Comparison of ENCODE assay signal across 25 cellular contexts in the genomic region with DNA sequence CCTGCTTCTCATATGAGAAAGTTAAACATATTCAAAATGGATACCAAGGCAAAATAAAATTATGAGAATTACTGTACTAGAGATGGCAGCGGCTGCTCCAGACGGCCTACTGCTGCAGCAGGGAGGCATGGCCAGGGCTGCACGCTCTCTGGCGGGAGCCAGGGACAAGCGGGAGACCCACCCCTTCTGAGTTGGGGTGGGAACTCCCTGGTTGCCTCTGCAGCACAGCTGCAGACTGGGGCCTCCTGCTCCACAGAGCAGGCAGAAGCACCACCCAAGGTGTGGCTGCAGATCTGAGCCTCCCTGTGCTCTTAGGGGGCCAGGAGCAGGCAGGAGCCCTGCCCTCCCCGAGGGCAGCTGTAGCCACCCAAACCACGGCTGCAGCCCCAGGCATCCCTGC. TPM values are rescaled to one million over a fixed set of nuclear protein-coding genes. Genes with fewer than 3 reads are reported as not detected.
A peak's percentile ranks its signal among the peaks of the same experiment; 100 is the strongest.
DNase-seq lines count a peak whose midpoint lies in the region; ATAC-seq and TF ChIP-seq lines count a peak whose summit lies in the region.
"Had no signal": no experiment of that assay in that cellular context is flagged by ENCODE, and none has a peak within 500 bp of the region (broad histone marks: within the 10 kb centered on the region; RNA-seq: fewer than 3 reads in every experiment).

No MANE protein-coding gene starts in this region.

- no peak overlapping the region for H2AK5ac ChIP-seq in mesenchymal stem cell (ENCODE audit: low read length, severe bottlenecking)

- H3K27me3 Mint-ChIP-seq in activated naive CD8-positive, alpha-beta T cell treated with anti-CD3 and anti-CD28 coated beads, Interleukin-2, amount 50 U/mL, for 24 hours = peaks cover 2% of the 10 kb centered on the region
- no peaks in the 10 kb centered on the region for H3K27me3 Mint-ChIP-seq in activated naive CD8-positive, alpha-beta T cell treated with anti-CD3 and anti-CD28 coated beads for 36 hours
- no peaks in the 10 kb centered on the region for H3K27me3 Mint-ChIP-seq in CD4-positive, alpha-beta T cell
- H3K27me3 Mint-ChIP-seq in neural crest cell (ENCODE audit: low read depth) = no peaks in the 10 kb centered on the region
- H3K27me3 Mint-ChIP-seq in stimulated activated memory B cell treated with anti-CD40 and anti-IgM and Interleukin-4, amounts not matched to agents 10 μg/mL and 1 μg/mL and 100 μg/mL, for 72 hours = no peaks in the 10 kb centered on the region
- H3K27me3 Mint-ChIP-seq: CD4-positive, alpha-beta memory T cell had no signal

- H3K4me1 Mint-ChIP-seq in activated naive CD8-positive, alpha-beta T cell treated with anti-CD3 and anti-CD28 coated beads, Interleukin-2, amount 50 U/mL, for 24 hours = peaks cover 27% of the 10 kb centered on the region
- peaks cover 26% of the 10 kb centered on the region for H3K4me1 Mint-ChIP-seq in activated naive CD8-positive, alpha-beta T cell treated with anti-CD3 and anti-CD28 coated beads for 36 hours
- H3K4me1 Mint-ChIP-seq in CD4-positive, alpha-beta T cell (ENCODE audit: low read depth) = peaks cover 30% of the 10 kb centered on the region
- peaks cover 20% of the 10 kb centered on the region for H3K4me1 Mint-ChIP-seq in neural crest cell
- H3K4me1 Mint-ChIP-seq in stimulated activated memory B cell treated with anti-CD40 and anti-IgM and Interleukin-4, amounts not matched to agents 10 μg/mL and 1 μg/mL and 100 μg/mL, for 72 hours = peaks cover 23% of the 10 kb centered on the region

- no peaks in the 10 kb centered on the region for H3K27me3 ChIP-seq in CD4-positive, alpha-beta T cell (ENCODE audit: control insufficient read depth, insufficient read depth, low read length)
- H3K27me3 ChIP-seq in mesenchymal stem cell (ENCODE audit: control insufficient read depth in 1 of 2, insufficient read depth in 1 of 2, low read length in 2 of 2) = no peaks in the 10 kb centered on the region
- H3K27me3 ChIP-seq: BLaER1 treated with 17β-estradiol and CSF1 and Interleukin-3, amounts not matched to agents 10 nM and 100 nM had no signal

- no peak overlapping the region for H3K23ac ChIP-seq in mesenchymal stem cell (ENCODE audit: low read length in 2 of 2)

- H2BK5ac ChIP-seq in mesenchymal stem cell (ENCODE audit: low read depth, low read length, poor library complexity, severe bottlenecking) = no peak overlapping the region

- no peak for TF ChIP-seq CTCF in CD4-positive, alpha-beta T cell (IDR thresholded peaks at IDR 0.05)
- TF ChIP-seq CTCF in neural crest cell (conservative IDR thresholded peaks at IDR 0.05) = no peak

- peak overlapping the region; percentile 18 for H3K27ac Mint-ChIP-seq in activated naive CD8-positive, alpha-beta T cell treated with anti-CD3 and anti-CD28 coated beads, Interleukin-2, amount 50 U/mL, for 24 hours
- H3K27ac Mint-ChIP-seq in activated naive CD8-positive, alpha-beta T cell treated with anti-CD3 and anti-CD28 coated beads for 36 hours = no peak overlapping the region
- no peak overlapping the region for H3K27ac Mint-ChIP-seq in CD4-positive, alpha-beta T cell
- H3K27ac Mint-ChIP-seq in neural crest cell (ENCODE audit: unreplicated experiment) = no peak overlapping the region
- peak overlapping the region; percentile 18 for H3K27ac Mint-ChIP-seq in stimulated activated memory B cell treated with anti-CD40 and anti-IgM and Interleukin-4, amounts not matched to agents 10 μg/mL and 1 μg/mL and 100 μg/mL, for 72 hours
- H3K27ac Mint-ChIP-seq: B cell had no signal

- no peak for ATAC-seq in activated naive CD8-positive, alpha-beta T cell treated with anti-CD3 and anti-CD28 coated beads, Interleukin-2, amount 50 U/mL, for 24 hours
- ATAC-seq in CD4-positive, alpha-beta T cell (ENCODE audit: poor library complexity) = no peak
- no peak for ATAC-seq in stimulated activated memory B cell treated with anti-CD40 and anti-IgM and Interleukin-4, amounts not matched to agents 10 μg/mL and 1 μg/mL and 100 μg/mL, for 72 hours
- ATAC-seq in GM21381 (IDR thresholded peaks at IDR 0.05; ENCODE audit: unreplicated experiment) = no peak
- ATAC-seq: A549, GM12878 had no signal

- no peak overlapping the region for H3K18ac ChIP-seq in mesenchymal stem cell (ENCODE audit: low read depth in 1 of 2, low read length in 2 of 2)

- intact Hi-C loops in CD4-positive, alpha-beta T cell (cut with DNase I, micrococcal nuclease) = loop anchor here (5.0 to 10.0 kb wide), 3 partner anchors 58 to 262 kb away; a partner anchor contains a TSS

- H3K4me2 ChIP-seq in mesenchymal stem cell (ENCODE audit: low read length, poor library complexity, severe bottlenecking) = no peak overlapping the region
- H3K4me2 ChIP-seq: A549; BLaER1 treated with 17β-estradiol and CSF1 and Interleukin-3, amounts not matched to agents 10 nM and 100 nM had no signal

- no peaks in the 10 kb centered on the region for H3K9me3 Mint-ChIP-seq in activated naive CD8-positive, alpha-beta T cell treated with anti-CD3 and anti-CD28 coated beads, Interleukin-2, amount 50 U/mL, for 24 hours
- H3K9me3 Mint-ChIP-seq in activated naive CD8-positive, alpha-beta T cell treated with anti-CD3 and anti-CD28 coated beads for 36 hours = peaks cover 1% of the 10 kb centered on the region
- no peaks in the 10 kb centered on the region for H3K9me3 Mint-ChIP-seq in CD4-positive, alpha-beta T cell
- peaks cover 10% of the 10 kb centered on the region for H3K9me3 Mint-ChIP-seq in neural crest cell
- no peaks in the 10 kb centered on the region for H3K9me3 Mint-ChIP-seq in stimulated activated memory B cell treated with anti-CD40 and anti-IgM and Interleukin-4, amounts not matched to agents 10 μg/mL and 1 μg/mL and 100 μg/mL, for 72 hours
- H3K9me3 Mint-ChIP-seq: CD4-positive, alpha-beta memory T cell; CD8-positive, alpha-beta memory T cell had no signal

- H3K79me1 ChIP-seq in mesenchymal stem cell (replicated peaks; ENCODE audit: low read length, poor library complexity, severe bottlenecking) = peaks cover 11% of the 10 kb centered on the region

- no peak overlapping the region for H2BK120ac ChIP-seq in mesenchymal stem cell (ENCODE audit: low read depth, low read length)

- no peak overlapping the region for H2BK15ac ChIP-seq in mesenchymal stem cell (ENCODE audit: low read depth, poor library complexity, severe bottlenecking)

- DNase-seq in activated naive CD8-positive, alpha-beta T cell treated with anti-CD3 and anti-CD28 coated beads, Interleukin-2, amount 50 U/mL, for 24 hours = no peak
- no peak for DNase-seq in activated naive CD8-positive, alpha-beta T cell treated with anti-CD3 and anti-CD28 coated beads for 36 hours
- DNase-seq in CD4-positive, alpha-beta T cell = no peak
- DNase-seq in neural crest cell (ENCODE audit: low read depth, low spot score) = no peak
- DNase-seq in SW 1271 (lab: John Stamatoyannopoulos, UW) = no peak
- DNase-seq in mesenchymal stem cell = no peak
- DNase-seq: AML-193; CD4-positive, alpha-beta memory T cell; CD8-positive, alpha-beta memory T cell; COR-L47; DMS 273 treated with DMSO at 0.1 percent for 48 hours; DMS153; DMS53; DMS79; DND-41; EL; GDM1 had no signal

- no peaks in the 10 kb centered on the region for H3K9me3 ChIP-seq in CD4-positive, alpha-beta T cell (ENCODE audit: control insufficient read depth, low read length)
- H3K9me3 ChIP-seq in mesenchymal stem cell (ENCODE audit: control insufficient read depth, low read length) = no peaks in the 10 kb centered on the region

- no peak overlapping the region for H3K4ac ChIP-seq in mesenchymal stem cell (ENCODE audit: low read depth in 1 of 2, low read length in 2 of 2)

- H3K4me1 ChIP-seq in mesenchymal stem cell (ENCODE audit: control insufficient read depth, insufficient read depth, low read depth, low read length) = peaks cover 2% of the 10 kb centered on the region

- POLR2A ChIA-PET in CD4-positive, alpha-beta T cell (lab: Charles Lee) = no interaction called here

- peaks cover 9% of the 10 kb centered on the region for H3K36me3 Mint-ChIP-seq in activated naive CD8-positive, alpha-beta T cell treated with anti-CD3 and anti-CD28 coated beads, Interleukin-2, amount 50 U/mL, for 24 hours (ENCODE audit: low read depth)
- H3K36me3 Mint-ChIP-seq in activated naive CD8-positive, alpha-beta T cell treated with anti-CD3 and anti-CD28 coated beads for 36 hours = peaks cover 8% of the 10 kb centered on the region
- peaks cover 18% of the 10 kb centered on the region for H3K36me3 Mint-ChIP-seq in CD4-positive, alpha-beta T cell (ENCODE audit: low read depth)
- no peaks in the 10 kb centered on the region for H3K36me3 Mint-ChIP-seq in neural crest cell (ENCODE audit: low read depth)
- H3K36me3 Mint-ChIP-seq in stimulated activated memory B cell treated with anti-CD40 and anti-IgM and Interleukin-4, amounts not matched to agents 10 μg/mL and 1 μg/mL and 100 μg/mL, for 72 hours = peaks cover 25% of the 10 kb centered on the region

- no peak overlapping the region for H3K4me3 ChIP-seq in mesenchymal stem cell (ENCODE audit: insufficient read depth in 1 of 2, low read depth in 1 of 2, low read length in 2 of 2)
- H3K4me3 ChIP-seq: A549, GM12878 had no signal

- H2BK12ac ChIP-seq in mesenchymal stem cell (ENCODE audit: low read length in 2 of 2) = no peak overlapping the region

- H3K36me3 ChIP-seq in mesenchymal stem cell (ENCODE audit: control insufficient read depth in 1 of 2, insufficient read depth in 2 of 2, low read depth in 1 of 2, low read length in 2 of 2) = peaks cover 0 to 6% of the 10 kb centered on the region in 2 experiments

- WGBS in mesenchymal stem cell = 91% methylated on average over 7 of the region's 7 CpGs

- H4K8ac ChIP-seq in mesenchymal stem cell (ENCODE audit: low read length) = no peak overlapping the region

- no peak overlapping the region for H3K9ac ChIP-seq in mesenchymal stem cell (ENCODE audit: low read length)
- H3K9ac ChIP-seq: BLaER1 treated with 17β-estradiol and CSF1 and Interleukin-3, amounts not matched to agents 10 nM and 100 nM had no signal

- H2AFZ ChIP-seq in mesenchymal stem cell (ENCODE audit: low read depth, low read length) = no peak overlapping the region

- no peak overlapping the region for H3K14ac ChIP-seq in mesenchymal stem cell (ENCODE audit: low read length in 2 of 2)

- H3K4me3 Mint-ChIP-seq in activated naive CD8-positive, alpha-beta T cell treated with anti-CD3 and anti-CD28 coated beads, Interleukin-2, amount 50 U/mL, for 24 hours = no peak overlapping the region
- H3K4me3 Mint-ChIP-seq in activated naive CD8-positive, alpha-beta T cell treated with anti-CD3 and anti-CD28 coated beads for 36 hours = no peak overlapping the region
- H3K4me3 Mint-ChIP-seq in CD4-positive, alpha-beta T cell = peak overlapping the region; percentile 74
- peak overlapping the region; percentile 85 for H3K4me3 Mint-ChIP-seq in neural crest cell
- no peak overlapping the region for H3K4me3 Mint-ChIP-seq in stimulated activated memory B cell treated with anti-CD40 and anti-IgM and Interleukin-4, amounts not matched to agents 10 μg/mL and 1 μg/mL and 100 μg/mL, for 72 hours

- H4K91ac ChIP-seq in mesenchymal stem cell (ENCODE audit: low read length) = no peak overlapping the region

- no peak overlapping the region for H3K27ac ChIP-seq in CD4-positive, alpha-beta T cell (ENCODE audit: low read depth, low read length)
- H3K27ac ChIP-seq in mesenchymal stem cell (ENCODE audit: low read length, poor library complexity, severe bottlenecking) = no peak overlapping the region
- H3K27ac ChIP-seq: 22Rv1; A549; BLaER1 treated with 17β-estradiol and CSF1 and Interleukin-3, amounts not matched to agents 10 nM and 100 nM; C4-2B had no signal

- CTCF ChIA-PET in CD4-positive, alpha-beta T cell (lab: Charles Lee) = no interaction called here

RNA-seq across cellular contexts. Expression of a gene that starts 2.3 kb away (rescaled TPM):
- total RNA-seq in activated naive CD8-positive, alpha-beta T cell treated with anti-CD3 and anti-CD28 coated beads for 36 hours = 10 to 100 TPM; 12.4 to 13.2 TPM
- total RNA-seq in CD4-positive, alpha-beta T cell = 10 to 100 TPM; 16.2 to 17.4 TPM
- total RNA-seq in neural crest cell = 10.8 and 10.9 TPM in 2 replicates
- polyA plus RNA-seq in mesenchymal stem cell (2013, experiment 1 of 2) = 5.8 TPM
- 6.0 TPM for polyA plus RNA-seq in mesenchymal stem cell (2013, experiment 2 of 2)

RNA-seq across cellular contexts. Expression of a gene that starts 59.6 kb away (rescaled TPM):
- total RNA-seq in activated naive CD8-positive, alpha-beta T cell treated with anti-CD3 and anti-CD28 coated beads for 36 hours = 10 to 100 TPM; 23.8 to 25.7 TPM
- total RNA-seq in CD4-positive, alpha-beta T cell = 10 to 100 TPM; 31.0 to 32.4 TPM
- total RNA-seq in neural crest cell = 16.2 and 16.8 TPM in 2 replicates
- 19.1 TPM for polyA plus RNA-seq in mesenchymal stem cell (2013, experiment 1 of 2)
- polyA plus RNA-seq in mesenchymal stem cell (2013, experiment 2 of 2) = 19.4 TPM

Comparison
In these comparisons a context has a peak if more than half of its experiments do, and no peak if none do; other contexts are left out.
1. H3K27ac Mint-ChIP-seq: peak in activated naive CD8-positive, alpha-beta T cell treated with anti-CD3 and anti-CD28 coated beads, Interleukin-2, amount 50 U/mL, for 24 hours (single experiment) and stimulated activated memory B cell treated with anti-CD40 and anti-IgM and Interleukin-4, amounts not matched to agents 10 μg/mL and 1 μg/mL and 100 μg/mL, for 72 hours (single experiment); none in activated naive CD8-positive, alpha-beta T cell treated with anti-CD3 and anti-CD28 coated beads for 36 hours (single experiment), CD4-positive, alpha-beta T cell (single experiment) and neural crest cell (single experiment).
2. H3K4me3 Mint-ChIP-seq: peak in CD4-positive, alpha-beta T cell (single experiment) and neural crest cell (single experiment); none in activated naive CD8-positive, alpha-beta T cell treated with anti-CD3 and anti-CD28 coated beads, Interleukin-2, amount 50 U/mL, for 24 hours (single experiment), activated naive CD8-positive, alpha-beta T cell treated with anti-CD3 and anti-CD28 coated beads for 36 hours (single experiment) and stimulated activated memory B cell treated with anti-CD40 and anti-IgM and Interleukin-4, amounts not matched to agents 10 μg/mL and 1 μg/mL and 100 μg/mL, for 72 hours (single experiment).